ENCODE assay signal across 8 cellular contexts in genomic region chr7:148962823-148963582, GRCh38.
DNase-seq lines count a peak whose midpoint lies in the region; ATAC-seq and TF ChIP-seq lines count a peak whose summit lies in the region.

No MANE protein-coding gene starts in this region.

- H3K27me3 ChIP-seq in IMR-90 (ENCODE audit: control insufficient read depth, insufficient read depth, low read length): peaks cover 3% of the 10 kb centered on the region; the same call in 1 of the 2 replicates
- no peaks in the 10 kb centered on the region for H3K27me3 ChIP-seq in PC-3 (ENCODE audit: low read length)
- H3K27me3 ChIP-seq in thyroid gland: no peaks in the 10 kb centered on the region

- H3K56ac ChIP-seq in IMR-90 (ENCODE audit: extremely low read depth, insufficient read depth, low read length): no peak overlapping the region

- no peak overlapping the region for H2BK120ac ChIP-seq in IMR-90 (ENCODE audit: low read depth, low read length)

- no peaks in the 10 kb centered on the region for H3K4me1 ChIP-seq in IMR-90 (ENCODE audit: control insufficient read depth, insufficient read depth, low read length)
- peaks cover 6% of the 10 kb centered on the region; the same call in 1 of the 2 replicates for H3K4me1 ChIP-seq in PC-3 (ENCODE audit: insufficient read depth, low read length)
- peaks cover 0 to 4% of the 10 kb centered on the region in 2 donors for H3K4me1 ChIP-seq in thyroid gland

- H2AK9ac ChIP-seq in IMR-90 (replicated peaks; ENCODE audit: low read depth, low read length, poor library complexity): no peak overlapping the region

- peak overlapping the region in 1 of 2 experiments; percentile 8; a peak in 1 of 4 replicates for H4K8ac ChIP-seq in IMR-90 (ENCODE audit: low read depth in 2 of 2, low read length in 2 of 2)

- ATAC-seq in GM21390 (IDR thresholded peaks at IDR 0.05; ENCODE audit: unreplicated experiment) (peak; percentile 60), IMR-90 (ENCODE audit: low read depth) (peak; percentile 69), PC-3 (peak; percentile 23)

- in situ Hi-C loops in IMR-90 (cut with MboI; ENCODE audit: low sequenced_read_pairs): loop anchor here (5.0 to 25.0 kb wide), 3 partner anchors 386 to 701 kb away; no protein-coding TSS in a partner anchor

- CTCF ChIA-PET in IMR-90 (lab: Yijun Ruan, JAX): interaction anchor here (0.6 to 1.5 kb wide), 22 partner anchors 13 to 924 kb away, joined by 3 to 6 read pairs (median 4); no protein-coding TSS in a partner anchor
- CTCF ChIA-PET in PC-3 (lab: Charles Lee): interaction anchor here (0.6 to 1.2 kb wide), 6 partner anchors 42 to 399 kb away, joined by 3 to 14 read pairs (median 3); partner anchors contain the start of gene CUL1

- POLR2A ChIA-PET in IMR-90 (lab: Charles Lee; ENCODE audit: unreplicated experiment) (no interaction called here), PC-3 (lab: Charles Lee; ENCODE audit: unreplicated experiment) (interaction anchor here (1.0 kb wide), 1 partner anchor 265 kb away, joined by 12 read pairs; the partner anchor contains the start of gene CUL1)

- TF ChIP-seq POLR2A in IMR-90 (IDR thresholded peaks at IDR 0.05; ENCODE audit: low read depth, low read length) (0 out of 2 replicates have a peak, but pooled peaks have one; percentile 30), thyroid gland (IDR thresholded peaks at IDR 0.05) (no peak)

- dilution Hi-C loops in IMR-90 (cut with HindIII; ENCODE audit: low sequenced_read_pairs, unreplicated experiment): no loop called here

- H3K14ac ChIP-seq in IMR-90 (replicated peaks; ENCODE audit: low read depth, low read length): 0 out of 2 replicates have a peak overlapping the region, but pooled peaks have one; percentile 1

- no peaks in the 10 kb centered on the region for H3K79me2 ChIP-seq in PC-3 (ENCODE audit: low read length)

- no peak overlapping the region for H3K27ac ChIP-seq in IMR-90 (ENCODE audit: insufficient read depth, low read length)
- H3K27ac ChIP-seq in PC-3 (ENCODE audit: low read length): no peak overlapping the region
- peak overlapping the region; percentile 16 to 60 (median 57) for H3K27ac ChIP-seq in thyroid gland

- peak overlapping the region; percentile 77 for H2AFZ ChIP-seq in IMR-90 (replicated peaks; ENCODE audit: low read length, poor library complexity)
- peak overlapping the region; percentile 89 for H2AFZ ChIP-seq in PC-3 (ENCODE audit: low read length)

- no peaks in the 10 kb centered on the region for H3F3A ChIP-seq in PC-3 (ENCODE audit: low read length, unreplicated experiment)

- H3K4me1 Mint-ChIP-seq in neural crest cell: peaks cover 27% of the 10 kb centered on the region

- peak overlapping the region; percentile 97 for H3K27ac Mint-ChIP-seq in neural crest cell (ENCODE audit: unreplicated experiment)

- H3K4ac ChIP-seq in IMR-90 (ENCODE audit: low read depth, low read length): no peak overlapping the region

- no peak overlapping the region for H3K18ac ChIP-seq in IMR-90 (ENCODE audit: low read depth, low read length)

- no peaks in the 10 kb centered on the region for H3K79me1 ChIP-seq in IMR-90 (ENCODE audit: low read depth in 1 of 2, low read length in 2 of 2)

- peak; percentile 96 for TF ChIP-seq RAD21 in IMR-90 (IDR thresholded peaks at IDR 0.05; ENCODE audit: low read length)

- H3K4me3 Mint-ChIP-seq in neural crest cell: peak overlapping the region; percentile 93

- intact Hi-C loops in IMR-90 (cut with micrococcal nuclease): loop anchor here (1.0 to 10.0 kb wide), 7 partner anchors 78 to 698 kb away; partner anchors contain the start of gene EZH2
- intact Hi-C loops in PC-3 (cut with micrococcal nuclease): loop anchor here (1.0 to 5.0 kb wide), 6 partner anchors 21 to 459 kb away; no protein-coding TSS in a partner anchor
- intact Hi-C loops in thyroid gland (cut with DNase I): loop anchor here (5.0 to 10.0 kb wide), 3 partner anchors 108 to 461 kb away; no protein-coding TSS in a partner anchor

- H4K91ac ChIP-seq in IMR-90 (ENCODE audit: insufficient read depth, low read depth, low read length): no peak overlapping the region

- TF ChIP-seq CTCF in IMR-90 (conservative IDR thresholded peaks at IDR 0.05; ENCODE audit: low read depth, low read length) (peak; percentile 88), PC-3 (conservative IDR thresholded peaks at IDR 0.05; ENCODE audit: low read depth, low read length) (peak; percentile 94), foreskin fibroblast (IDR thresholded peaks at IDR 0.05; ENCODE audit: low read depth, low read length) (peak; percentile 82), neural crest cell (conservative IDR thresholded peaks at IDR 0.05) (peak; percentile 80), thyroid gland (IDR thresholded peaks at IDR 0.05) (peak; percentile 25 to 97 (median 59))

- H2BK20ac ChIP-seq in IMR-90 (ENCODE audit: low read depth, low read length): no peak overlapping the region

- no peaks in the 10 kb centered on the region for H3K9me3 Mint-ChIP-seq in neural crest cell

- H3K36me3 Mint-ChIP-seq in neural crest cell (ENCODE audit: low read depth): no peaks in the 10 kb centered on the region

- DNase-seq in DMS114 treated with DMSO at 0.1 percent for 48 hours (lab: John Stamatoyannopoulos, UW; ENCODE audit: unreplicated experiment): peak; percentile 64
- DNase-seq in IMR-90: peak; percentile 67
- peak; percentile 57 for DNase-seq in PC-3
- peak in 3 of 4 experiments; percentile 8 to 32 (median 11) for DNase-seq in activated naive CD4-positive, alpha-beta T cell (lab: John Stamatoyannopoulos, UW)
- peak; percentile 50 to 86 for DNase-seq in foreskin fibroblast
- DNase-seq in neural crest cell (ENCODE audit: low read depth, low spot score): no peak
- DNase-seq in thyroid gland: peak; percentile 66 to 74

- H4K5ac ChIP-seq in IMR-90 (ENCODE audit: low read depth, low read length): no peak overlapping the region

- H4K20me1 ChIP-seq in IMR-90 (ENCODE audit: insufficient read depth, low read length): no peaks in the 10 kb centered on the region
- no peaks in the 10 kb centered on the region for H4K20me1 ChIP-seq in PC-3 (ENCODE audit: low read length)

- BruUV-seq in IMR-90 (replicated peaks; lab: Mats Ljungman, UMichigan): no TSS peak
- no TSS peak for BruUV-seq in PC-3 (replicated peaks; lab: Mats Ljungman, UMichigan)

- H3K9me2 ChIP-seq in PC-3 (replicated peaks; ENCODE audit: low read length): no peaks in the 10 kb centered on the region

- no CpG with 5 or more reads among the region's 5 CpGs for WGBS in IMR-90 (ENCODE audit: extremely low coverage in 2 of 2, insufficient read length in 1 of 2), 2 experiments
- WGBS in thyroid gland, 2 donors: 1% methylated on average over 5 of the region's 5 CpGs

- H3K4me3 ChIP-seq in IMR-90 (ENCODE audit: insufficient read depth, low read depth, low read length) (peak overlapping the region; percentile 62), PC-3 (ENCODE audit: low read length) (peak overlapping the region; percentile 76), foreskin fibroblast (ENCODE audit: low read depth in 1 of 2, low read length in 2 of 2) (peak overlapping the region; percentile 61 to 68), thyroid gland (replicated peaks in 1 of 3) (peak overlapping the region in 2 of 3 donors; percentile 26 to 31)

- no peak overlapping the region for H2BK15ac ChIP-seq in IMR-90 (ENCODE audit: low read depth, low read length)

- H3K9me1 ChIP-seq in IMR-90 (ENCODE audit: insufficient read depth, low read length): no peaks in the 10 kb centered on the region

- H3K9ac ChIP-seq in IMR-90 (ENCODE audit: low read depth, low read length) (peak overlapping the region; percentile 23; the same call in 1 of the 2 replicates), PC-3 (ENCODE audit: low read length) (peak overlapping the region; percentile 66)

- H3K4me2 ChIP-seq in IMR-90 (ENCODE audit: low read depth, low read length): peak overlapping the region; percentile 64
- peak overlapping the region; percentile 78 for H3K4me2 ChIP-seq in PC-3 (ENCODE audit: low read length)

- H3K23ac ChIP-seq in IMR-90 (ENCODE audit: low read depth, low read length): no peak overlapping the region

- H3K36me3 ChIP-seq in IMR-90 (ENCODE audit: control insufficient read depth, insufficient read depth, low read length): no peaks in the 10 kb centered on the region
- no peaks in the 10 kb centered on the region for H3K36me3 ChIP-seq in PC-3 (ENCODE audit: low read depth, low read length)
- no peaks in the 10 kb centered on the region for H3K36me3 ChIP-seq in thyroid gland

- H2AK5ac ChIP-seq in IMR-90 (ENCODE audit: low read depth, low read length): no peak overlapping the region

- H3K9me3 ChIP-seq in IMR-90 (ENCODE audit: control insufficient read depth, insufficient read depth, low read length) (no peaks in the 10 kb centered on the region), PC-3 (ENCODE audit: low read length) (no peaks in the 10 kb centered on the region), thyroid gland (no peaks in the 10 kb centered on the region)

- H2BK5ac ChIP-seq in IMR-90 (ENCODE audit: low read depth, low read length, poor library complexity, severe bottlenecking): no peak overlapping the region

- H3K27me3 Mint-ChIP-seq in neural crest cell (ENCODE audit: low read depth): no peaks in the 10 kb centered on the region

TF ChIP-seq in IMR-90, 13 proteins besides CTCF, POLR2A, EP300 and RAD21:
- TF ChIP-seq NFE2L2 (IDR thresholded peaks at IDR 0.05; ENCODE audit: low read depth, low read length): no peak
- TF ChIP-seq FOS (IDR thresholded peaks at IDR 0.05; ENCODE audit: low read depth, low read length): no peak
- TF ChIP-seq RFX5 (IDR thresholded peaks at IDR 0.05; ENCODE audit: low read depth, low read length): no peak
- TF ChIP-seq SMC3 (IDR thresholded peaks at IDR 0.05; ENCODE audit: low read depth, low read length): peak; percentile 88

Comparison
In these comparisons a context has a peak if more than half of its experiments do, and no peak if none do; other contexts are left out.
1. H3K27ac ChIP-seq: peak in thyroid gland (3 of 3); none in IMR-90 (single experiment) and PC-3 (single experiment).
2. Peak in every context shown above with its lines, with median percentiles within 50 percentile points of each other: ATAC-seq, H3K4me3 ChIP-seq and CTCF ChIP-seq.